In genomic region chr2:240921319-240922233, GRCh38 we compare ENCODE assay signal across 10 cellular contexts. TPM values are rescaled to one million over a fixed set of nuclear protein-coding genes. Genes with fewer than 3 reads are reported as not detected.
DNase-seq lines count a peak whose midpoint lies in the region; ATAC-seq and TF ChIP-seq lines count a peak whose summit lies in the region.
"Had no signal": no experiment of that assay in that cellular context is flagged by ENCODE, and none has a peak within 500 bp of the region (broad histone marks: within the 10 kb centered on the region; RNA-seq: fewer than 3 reads in every experiment).

No MANE protein-coding gene starts in this region.

- H3K36me3 ChIP-seq in suprapubic skin: no peaks in the 10 kb centered on the region

- H3K4me1 Mint-ChIP-seq in activated naive CD8-positive, alpha-beta T cell treated with anti-CD3 and anti-CD28 coated beads, Interleukin-2, amount 50 U/mL, for 24 hours: no peaks in the 10 kb centered on the region

- no peak for TF ChIP-seq EP300 in suprapubic skin (IDR thresholded peaks at IDR 0.05)

- 73% methylated on average over 14 of the region's 14 CpGs for WGBS in right cardiac atrium
- WGBS in suprapubic skin: 39% methylated on average over 5 of the region's 14 CpGs

- H3K4me1 ChIP-seq in right cardiac atrium (ENCODE audit: control insufficient read depth, insufficient read depth, low read length) (no peaks in the 10 kb centered on the region), suprapubic skin (peaks cover 46% of the 10 kb centered on the region)

- H3K27me3 ChIP-seq in right cardiac atrium (ENCODE audit: control insufficient read depth, insufficient read depth) (no peaks in the 10 kb centered on the region), suprapubic skin (no peaks in the 10 kb centered on the region)

- TF ChIP-seq CTCF in suprapubic skin (IDR thresholded peaks at IDR 0.05): no peak

- H3K27ac Mint-ChIP-seq in activated naive CD8-positive, alpha-beta T cell treated with anti-CD3 and anti-CD28 coated beads, Interleukin-2, amount 50 U/mL, for 24 hours: no peak overlapping the region

- intact Hi-C loops in right cardiac atrium (cut with DNase I): no loop called here

- no peak overlapping the region for H3K4me3 Mint-ChIP-seq in activated naive CD8-positive, alpha-beta T cell treated with anti-CD3 and anti-CD28 coated beads, Interleukin-2, amount 50 U/mL, for 24 hours

- no peak overlapping the region for H3K4me3 ChIP-seq in right cardiac atrium (ENCODE audit: low read length)
- no peak overlapping the region for H3K4me3 ChIP-seq in suprapubic skin

- H3K27ac ChIP-seq in right cardiac atrium (ENCODE audit: low read length) (no peak overlapping the region), suprapubic skin (peak overlapping the region; percentile 57)

- no peaks in the 10 kb centered on the region for H3K36me3 Mint-ChIP-seq in activated naive CD8-positive, alpha-beta T cell treated with anti-CD3 and anti-CD28 coated beads, Interleukin-2, amount 50 U/mL, for 24 hours (ENCODE audit: low read depth)

- H3K9me3 ChIP-seq in right cardiac atrium (ENCODE audit: control insufficient read depth, low read length): no peaks in the 10 kb centered on the region
- H3K9me3 ChIP-seq in suprapubic skin: no peaks in the 10 kb centered on the region

- no peak for TF ChIP-seq POLR2A in suprapubic skin (IDR thresholded peaks at IDR 0.05)

- H3K27me3 Mint-ChIP-seq in activated naive CD8-positive, alpha-beta T cell treated with anti-CD3 and anti-CD28 coated beads, Interleukin-2, amount 50 U/mL, for 24 hours: no peaks in the 10 kb centered on the region

- ATAC-seq in activated naive CD8-positive, alpha-beta T cell treated with anti-CD3 and anti-CD28 coated beads, Interleukin-2, amount 50 U/mL, for 24 hours: no peak
- ATAC-seq in right cardiac atrium (peak; percentile 68 to 71), HG03196 (IDR thresholded peaks at IDR 0.05; ENCODE audit: unreplicated experiment) (no peak), HG03521 (IDR thresholded peaks at IDR 0.05; ENCODE audit: unreplicated experiment) (no peak)
- ATAC-seq: activated CD4-positive, CD25-positive, alpha-beta regulatory T cell treated with anti-CD3 and anti-CD28 coated beads, Interleukin-2, amount 50 U/mL, for 24 hours had no signal

- H3K9me3 Mint-ChIP-seq in activated naive CD8-positive, alpha-beta T cell treated with anti-CD3 and anti-CD28 coated beads, Interleukin-2, amount 50 U/mL, for 24 hours: no peaks in the 10 kb centered on the region

- DNase-seq in NCI-H82 (lab: John Stamatoyannopoulos, UW) (peak; percentile 19), NCI-H82 treated with DMSO at 0.1 percent for 48 hours (lab: John Stamatoyannopoulos, UW; ENCODE audit: unreplicated experiment) (no peak), right cardiac atrium (peak; percentile 88 to 91 (median 90)), suprapubic skin (ENCODE audit: low spot score in 2 of 2) (peak; percentile 76 to 91), pons (ENCODE audit: low spot score) (no peak)
- peak; percentile 1 for DNase-seq in activated naive CD8-positive, alpha-beta T cell treated with anti-CD3 and anti-CD28 coated beads, Interleukin-2, amount 50 U/mL, for 24 hours
- DNase-seq: trophoblast cell had no signal

RNA-seq across cellular contexts. Expression of gene CROCC2, which starts 15.4 kb away (rescaled TPM):
- total RNA-seq in right cardiac atrium (under 1 TPM in 1 of 4 donors, not detected in 3; 0.03 TPM), suprapubic skin (not detected)
- polyA plus RNA-seq in right cardiac atrium: not detected

RNA-seq across cellular contexts. Expression of gene MAB21L4, which starts 25.6 kb away (rescaled TPM):
- not detected for total RNA-seq in right cardiac atrium
- polyA plus RNA-seq in right cardiac atrium: not detected
- total RNA-seq in suprapubic skin: 10 to 100 TPM; 28.7 to 97.5 (median 69.2) TPM

RNA-seq across cellular contexts. Expression of gene AGXT, which starts 53.0 kb away (rescaled TPM):
- total RNA-seq in right cardiac atrium (not detected), suprapubic skin (under 1 TPM in 1 of 4 donors, not detected in 3; 0.80 TPM)
- 0.14 TPM for polyA plus RNA-seq in right cardiac atrium

Comparison
In these comparisons a context has a peak if more than half of its experiments do, and no peak if none do; other contexts are left out.
1. DNase-seq: peak in NCI-H82 (single experiment), activated naive CD8-positive, alpha-beta T cell treated with anti-CD3 and anti-CD28 coated beads, Interleukin-2, amount 50 U/mL, for 24 hours (single experiment), right cardiac atrium (3 of 3) and suprapubic skin (2 of 2); none in NCI-H82 treated with DMSO at 0.1 percent for 48 hours (single experiment) and pons (single experiment).
2. ATAC-seq: peak in right cardiac atrium (2 of 2); none in activated naive CD8-positive, alpha-beta T cell treated with anti-CD3 and anti-CD28 coated beads, Interleukin-2, amount 50 U/mL, for 24 hours (single experiment), HG03196 (single experiment) and HG03521 (single experiment).
3. RNA of gene MAB21L4, which starts 25.6 kb away (total RNA-seq): 28.7 to 97.5 TPM in suprapubic skin; not detected in right cardiac atrium; every median in the first group is over 10 times any median in the second.